26 cellular contexts compared by ENCODE assay signal in the genomic region with DNA sequence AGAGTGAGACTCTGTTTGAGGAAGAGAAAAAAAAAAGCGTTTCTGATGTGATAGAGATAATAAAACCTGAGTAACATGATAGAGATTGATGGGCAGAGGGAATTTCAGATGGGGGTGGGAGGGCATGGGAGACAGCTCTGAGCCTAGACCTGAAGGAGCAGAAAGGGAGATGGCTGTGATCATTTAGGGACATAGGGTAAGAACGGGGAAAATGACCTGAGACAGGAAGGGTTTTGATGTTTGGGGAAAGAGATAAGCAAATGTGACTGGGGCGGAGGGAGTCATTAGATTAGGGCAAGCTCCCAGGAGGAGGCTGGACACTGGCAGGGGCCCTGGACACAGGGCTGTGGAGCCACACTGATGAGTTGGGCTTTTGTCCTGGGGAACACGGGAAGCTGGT. TPM values are rescaled to one million over a fixed set of nuclear protein-coding genes. Genes with fewer than 3 reads are reported as not detected.
"Had no signal": no experiment of that assay in that cellular context is flagged by ENCODE, and none has a peak within 500 bp of the region (broad histone marks: within the 10 kb centered on the region; RNA-seq: fewer than 3 reads in every experiment).

No MANE protein-coding gene starts in this region.

- DNase-seq: activated B cell treated with CpG ODN at 0.5 μM for 24 hours; activated CD4-positive, alpha-beta T cell treated with anti-CD3 and anti-CD28 coated beads, Interleukin-2, amount 50 U/mL, for 1 hour; activated effector memory CD4-positive, alpha-beta T cell treated with Interleukin-2 at 50 U/mL for 16 hours; activated naive CD4-positive, alpha-beta T cell treated with Interleukin-2 at 50 U/mL for 16 hours; activated T-cell treated with anti-CD3 and anti-CD28 coated beads for 4 hours; activated T-cell treated with anti-CD3 and anti-CD28 coated beads, Interleukin-2, amount 50 U/mL, for 72 hours; amniotic stem cell; caudate nucleus; cortex of kidney; effector memory CD8-positive, alpha-beta T cell; foreskin fibroblast; kidney glomerular epithelial cell; left lung; lower lobe of right lung; mesenchymal stem cell; natural killer cell; retina; stimulated activated CD4-positive, alpha-beta T cell treated with anti-CD3 and anti-CD28 coated beads, Interleukin-12 subunit alpha, Interleukin-12 subunit beta, amount 100 ng/mL, for 4 hours; stimulated activated CD4-positive, alpha-beta T cell treated with anti-CD3 and anti-CD28 coated beads, Interleukin-4, amount 100 ng/mL, for 1 hour; upper lobe of left lung had no signal

- H3K27ac Mint-ChIP-seq: activated B cell treated with CpG ODN at 0.5 μM for 24 hours; activated naive CD8-positive, alpha-beta T cell; activated T-cell treated with anti-CD3 and anti-CD28 coated beads, Interleukin-2, amount 50 U/mL, for 72 hours; natural killer cell; stimulated activated effector memory CD8-positive, alpha-beta T cell treated with anti-CD3 and anti-CD28 coated beads, Interleukin-12 subunit alpha, Interleukin-12 subunit beta, amount 100 ng/mL, for 72 hours; stimulated activated naive CD8-positive, alpha-beta T cell treated with anti-CD3 and anti-CD28 coated beads, Interleukin-15, Interleukin-2, amounts not matched to agents 100 ng/mL and 50 ng/mL, for 24 hours had no signal

- H3K9me3 Mint-ChIP-seq: activated B cell treated with CpG ODN at 0.5 μM for 24 hours; natural killer cell; stimulated activated effector memory CD8-positive, alpha-beta T cell treated with anti-CD3 and anti-CD28 coated beads, Interleukin-12 subunit alpha, Interleukin-12 subunit beta, amount 100 ng/mL, for 72 hours had no signal

- H3K27me3 Mint-ChIP-seq: activated B cell treated with CpG ODN at 0.5 μM for 24 hours; activated naive CD8-positive, alpha-beta T cell; effector memory CD8-positive, alpha-beta T cell; stimulated activated naive CD8-positive, alpha-beta T cell treated with anti-CD3 and anti-CD28 coated beads, Interleukin-15, Interleukin-2, amounts not matched to agents 100 ng/mL and 50 ng/mL, for 24 hours had no signal

- ATAC-seq: activated T-cell treated with anti-CD3 and anti-CD28 coated beads, Interleukin-2, amount 50 U/mL, for 72 hours; effector memory CD8-positive, alpha-beta T cell; esophagus mucosa; left lung; lower lobe of right lung; natural killer cell; sciatic nerve; stimulated activated effector memory CD8-positive, alpha-beta T cell treated with anti-CD3 and anti-CD28 coated beads, Interleukin-12 subunit alpha, Interleukin-12 subunit beta, amount 100 ng/mL, for 72 hours had no signal

- H3K4me3 Mint-ChIP-seq: activated B cell treated with CpG ODN at 0.5 μM for 24 hours; activated naive CD8-positive, alpha-beta T cell; activated T-cell treated with anti-CD3 and anti-CD28 coated beads, Interleukin-2, amount 50 U/mL, for 72 hours; effector memory CD8-positive, alpha-beta T cell; natural killer cell; stimulated activated effector memory CD8-positive, alpha-beta T cell treated with anti-CD3 and anti-CD28 coated beads, Interleukin-12 subunit alpha, Interleukin-12 subunit beta, amount 100 ng/mL, for 72 hours; stimulated activated naive CD8-positive, alpha-beta T cell treated with anti-CD3 and anti-CD28 coated beads, Interleukin-15, Interleukin-2, amounts not matched to agents 100 ng/mL and 50 ng/mL, for 24 hours had no signal

RNA-seq across cellular contexts. Expression of gene ZNF320, which starts 6.1 kb away (rescaled TPM):
- total RNA-seq: mononuclear cell had no signal
